In the genomic region with DNA sequence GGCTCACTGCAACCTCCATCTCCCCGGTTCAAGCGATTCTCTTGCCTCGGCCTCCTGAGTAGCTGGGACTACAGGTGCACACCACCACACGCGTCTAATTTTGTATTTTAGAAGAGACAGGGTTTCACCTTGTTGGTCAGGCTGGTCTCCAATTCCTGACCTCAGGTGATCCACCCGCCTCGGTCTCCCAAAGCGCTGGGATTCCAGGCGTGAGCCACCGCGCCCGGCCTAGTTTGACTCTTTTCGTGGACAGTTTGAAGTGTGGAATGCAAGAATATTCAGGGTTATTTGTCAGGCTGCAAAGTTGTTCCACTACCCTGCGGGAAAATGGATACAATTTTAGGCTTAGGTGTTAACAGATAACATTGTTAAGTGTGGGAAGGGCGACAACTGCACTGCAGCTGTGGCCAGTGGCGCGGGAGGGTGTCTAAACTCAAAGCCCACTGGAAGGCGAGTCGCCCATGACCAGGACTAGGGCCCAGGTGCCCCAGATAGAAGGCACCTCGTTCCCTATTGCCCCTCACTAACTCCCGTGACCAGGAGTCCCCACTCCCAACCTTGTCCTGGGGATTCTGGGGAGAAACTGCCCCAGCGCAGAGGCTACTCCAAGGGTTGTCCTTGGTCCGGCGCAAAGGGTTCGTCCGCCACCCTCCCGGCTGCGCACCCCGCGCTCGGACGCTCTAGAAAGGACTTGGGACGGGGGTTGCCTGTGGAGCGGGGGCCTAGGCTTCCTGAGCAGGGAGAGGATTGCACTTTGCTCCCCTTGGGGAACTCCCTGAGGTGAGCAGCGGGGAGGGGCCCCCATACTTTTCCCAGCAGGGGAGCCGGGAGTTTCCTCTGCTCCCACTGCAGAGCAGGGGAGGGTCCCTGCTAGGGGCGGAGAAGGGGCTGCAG, we compare ENCODE assay signal across 7 cellular contexts. TPM values are rescaled to one million over a fixed set of nuclear protein-coding genes. Genes with fewer than 3 reads are reported as not detected.
A peak's percentile ranks its signal among the peaks of the same experiment; 100 is the strongest.
DNase-seq lines count a peak whose midpoint lies in the region; ATAC-seq and TF ChIP-seq lines count a peak whose summit lies in the region.

No MANE protein-coding gene starts in this region.

- H3K36me3 ChIP-seq in HAP-1 (replicated peaks) (no peaks in the 10 kb centered on the region), kidney epithelial cell (ENCODE audit: control insufficient read depth, insufficient read depth, low read length) (no peaks in the 10 kb centered on the region)

- no peaks in the 10 kb centered on the region for H3K27me3 ChIP-seq in HAP-1 (ENCODE audit: low read depth)
- H3K27me3 ChIP-seq in kidney epithelial cell (ENCODE audit: control insufficient read depth, insufficient read depth, low read length), result peaks cover 2% of the 10 kb centered on the region

- DNase-seq in HAP-1 (ENCODE audit: low spot score in 2 of 2) (no peak), kidney epithelial cell (ENCODE audit: low read depth) (no peak), NCI-H345 (lab: John Stamatoyannopoulos, UW) (no peak), amygdala (lab: John Stamatoyannopoulos, UW) (no peak)
- DNase-seq in activated CD8-positive, alpha-beta T cell treated with anti-CD3 and anti-CD28 coated beads, Interleukin-2, amount 10 ng/mL, durations not matched to agents 7 days and 5 days, result no peak
- no peak for DNase-seq in stimulated activated effector memory CD8-positive, alpha-beta T cell treated with anti-CD3 and anti-CD28 coated beads, Interleukin-12 subunit alpha, Interleukin-12 subunit beta, amount 100 ng/mL, for 72 hours (ENCODE audit: low spot score in 2 of 2)

- peak overlapping the region; percentile 80 for H3K4me3 ChIP-seq in HAP-1
- H3K4me3 ChIP-seq in kidney epithelial cell (ENCODE audit: low read depth, low read length), result peak overlapping the region; percentile 83

- no peaks in the 10 kb centered on the region for H3K9me3 ChIP-seq in HAP-1

- no peak for TF ChIP-seq CTCF in kidney epithelial cell (IDR thresholded peaks at IDR 0.05; ENCODE audit: insufficient read depth, low read length, poor library complexity, severe bottlenecking)

- CTCF ChIA-PET in activated CD8-positive, alpha-beta T cell treated with anti-CD3 and anti-CD28 coated beads, Interleukin-2, amount 10 ng/mL, durations not matched to agents 7 days and 5 days (lab: Charles Lee), result no interaction called here

- H3K27ac Mint-ChIP-seq in activated CD8-positive, alpha-beta T cell treated with anti-CD3 and anti-CD28 coated beads, Interleukin-2, amount 10 ng/mL, durations not matched to agents 7 days and 5 days, result no peak overlapping the region
- H3K27ac Mint-ChIP-seq in stimulated activated effector memory CD8-positive, alpha-beta T cell treated with anti-CD3 and anti-CD28 coated beads, Interleukin-12 subunit alpha, Interleukin-12 subunit beta, amount 100 ng/mL, for 72 hours, result peak overlapping the region; percentile 98

- no peaks in the 10 kb centered on the region for H3K27me3 Mint-ChIP-seq in activated CD8-positive, alpha-beta T cell treated with anti-CD3 and anti-CD28 coated beads, Interleukin-2, amount 10 ng/mL, durations not matched to agents 7 days and 5 days (ENCODE audit: low read depth)

- POLR2A ChIA-PET in activated CD8-positive, alpha-beta T cell treated with anti-CD3 and anti-CD28 coated beads, Interleukin-2, amount 10 ng/mL, durations not matched to agents 7 days and 5 days (lab: Charles Lee), result no interaction called here

- H3K4me1 Mint-ChIP-seq in activated CD8-positive, alpha-beta T cell treated with anti-CD3 and anti-CD28 coated beads, Interleukin-2, amount 10 ng/mL, durations not matched to agents 7 days and 5 days (ENCODE audit: low read depth), result peaks cover 26% of the 10 kb centered on the region
- H3K4me1 Mint-ChIP-seq in stimulated activated effector memory CD8-positive, alpha-beta T cell treated with anti-CD3 and anti-CD28 coated beads, Interleukin-12 subunit alpha, Interleukin-12 subunit beta, amount 100 ng/mL, for 72 hours, result peaks cover 29% of the 10 kb centered on the region

- in situ Hi-C loops in HAP-1 (cut with MboI; ENCODE audit: low sequenced_read_pairs), result no loop called here

- peak overlapping the region; percentile 72 for H3K4me3 Mint-ChIP-seq in activated CD8-positive, alpha-beta T cell treated with anti-CD3 and anti-CD28 coated beads, Interleukin-2, amount 10 ng/mL, durations not matched to agents 7 days and 5 days
- H3K4me3 Mint-ChIP-seq in stimulated activated effector memory CD8-positive, alpha-beta T cell treated with anti-CD3 and anti-CD28 coated beads, Interleukin-12 subunit alpha, Interleukin-12 subunit beta, amount 100 ng/mL, for 72 hours, result peak overlapping the region; percentile 99

- peaks cover 11% of the 10 kb centered on the region; the same call in 1 of the 2 replicates for H3K4me1 ChIP-seq in HAP-1

- peaks cover 29% of the 10 kb centered on the region for H3K36me3 Mint-ChIP-seq in activated CD8-positive, alpha-beta T cell treated with anti-CD3 and anti-CD28 coated beads, Interleukin-2, amount 10 ng/mL, durations not matched to agents 7 days and 5 days (ENCODE audit: low read depth)
- peaks cover 35% of the 10 kb centered on the region for H3K36me3 Mint-ChIP-seq in stimulated activated effector memory CD8-positive, alpha-beta T cell treated with anti-CD3 and anti-CD28 coated beads, Interleukin-12 subunit alpha, Interleukin-12 subunit beta, amount 100 ng/mL, for 72 hours

- no peak for ATAC-seq in activated CD8-positive, alpha-beta T cell treated with anti-CD3 and anti-CD28 coated beads, Interleukin-2, amount 10 ng/mL, durations not matched to agents 7 days and 5 days
- no peak for ATAC-seq in stimulated activated effector memory CD8-positive, alpha-beta T cell treated with anti-CD3 and anti-CD28 coated beads, Interleukin-12 subunit alpha, Interleukin-12 subunit beta, amount 100 ng/mL, for 72 hours
- ATAC-seq in HG03159 (IDR thresholded peaks at IDR 0.05; ENCODE audit: unreplicated experiment), result no peak

- no peaks in the 10 kb centered on the region for H3K9me3 Mint-ChIP-seq in activated CD8-positive, alpha-beta T cell treated with anti-CD3 and anti-CD28 coated beads, Interleukin-2, amount 10 ng/mL, durations not matched to agents 7 days and 5 days (ENCODE audit: insufficient read depth)
- H3K9me3 Mint-ChIP-seq in stimulated activated effector memory CD8-positive, alpha-beta T cell treated with anti-CD3 and anti-CD28 coated beads, Interleukin-12 subunit alpha, Interleukin-12 subunit beta, amount 100 ng/mL, for 72 hours, result no peaks in the 10 kb centered on the region

RNA-seq across cellular contexts. Expression of a gene that starts 1.1 kb away (rescaled TPM):
- total RNA-seq in activated CD8-positive, alpha-beta T cell treated with anti-CD3 and anti-CD28 coated beads, Interleukin-2, amount 10 ng/mL, durations not matched to agents 7 days and 5 days, result 100 to 1,000 TPM; 208 to 219 TPM
- total RNA-seq in kidney epithelial cell, result 152 and 155 TPM in 2 replicates
